In the genomic region with DNA sequence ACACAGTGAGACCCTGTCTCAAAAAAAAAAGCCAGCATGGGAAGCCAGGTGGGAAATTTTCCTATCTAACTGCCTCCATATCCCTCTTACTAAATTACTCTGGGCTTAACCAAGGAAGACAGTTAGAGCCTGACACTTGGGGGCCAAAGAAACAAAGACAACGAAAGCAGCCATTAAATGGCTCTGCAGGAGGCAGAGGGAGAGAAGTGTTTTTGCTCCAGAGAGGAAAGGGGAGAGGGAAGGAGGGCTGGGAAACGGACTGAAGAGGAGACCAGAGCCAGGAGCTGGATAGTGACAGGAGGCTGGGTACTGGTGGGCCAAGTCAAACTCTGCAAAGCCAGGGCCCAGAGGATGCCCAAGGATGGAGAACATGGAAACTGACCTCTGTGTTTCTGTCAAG, we compare ENCODE assay signal across 22 cellular contexts. TPM values are rescaled to one million over a fixed set of nuclear protein-coding genes. Genes with fewer than 3 reads are reported as not detected.
"Had no signal": no experiment of that assay in that cellular context is flagged by ENCODE, and none has a peak within 500 bp of the region (broad histone marks: within the 10 kb centered on the region; RNA-seq: fewer than 3 reads in every experiment).

No MANE protein-coding gene starts in this region.

- H3K27me3 ChIP-seq: body of pancreas, cardiac muscle cell, gastrocnemius medialis, left lung, upper lobe of left lung had no signal

- H3K9ac ChIP-seq: parathyroid adenoma had no signal

- H3K27ac ChIP-seq: body of pancreas, cardiac muscle cell, gastrocnemius medialis, left lung, parathyroid adenoma, upper lobe of left lung had no signal

- ATAC-seq: activated CD4-positive, CD25-positive, alpha-beta regulatory T cell treated with anti-CD3 and anti-CD28 coated beads, Interleukin-2, amount 50 U/mL, for 24 hours; activated naive CD8-positive, alpha-beta T cell treated with anti-CD3 and anti-CD28 coated beads, Interleukin-2, amount 50 U/mL, for 24 hours; activated T-cell treated with anti-CD3 and anti-CD28 coated beads, Interleukin-2, amount 50 U/mL, for 72 hours; body of pancreas; esophagus mucosa; gastrocnemius medialis; left lung; naive thymus-derived CD4-positive, alpha-beta T cell; right cardiac atrium; stimulated activated naive CD8-positive, alpha-beta T cell treated with anti-CD3 and anti-CD28 coated beads, Interleukin-15, Interleukin-2, amounts not matched to agents 100 U/mL and 50 U/mL, for 24 hours had no signal

- H3K9me3 ChIP-seq: body of pancreas had no signal

- H3K4me3 ChIP-seq: body of pancreas, cardiac muscle cell, gastrocnemius medialis, left lung, lung, upper lobe of left lung had no signal

- H3K4me1 ChIP-seq: body of pancreas, gastrocnemius medialis, left lung, parathyroid adenoma, upper lobe of left lung had no signal

- H3K36me3 ChIP-seq: cardiac muscle cell, gastrocnemius medialis, left lung, upper lobe of left lung had no signal

- H2AFZ ChIP-seq: parathyroid adenoma had no signal

- DNase-seq: activated CD4-positive, alpha-beta memory T cell treated with anti-CD3 and anti-CD28 coated beads, Interleukin-2, amount 10 ng/mL, durations not matched to agents 7 days and 5 days; activated CD4-positive, alpha-beta T cell treated with anti-CD3 and anti-CD28 coated beads, Interleukin-2, amount 10 ng/mL, durations not matched to agents 24 days and 14 days; activated effector memory CD4-positive, alpha-beta T cell treated with Interleukin-2 at 50 U/mL for 16 hours; activated naive CD4-positive, alpha-beta T cell treated with anti-CD3 and anti-CD28 coated beads, Interleukin-2, amount 50 U/mL, for 16 hours; activated naive CD8-positive, alpha-beta T cell treated with anti-CD3 and anti-CD28 coated beads, Interleukin-2, amount 50 U/mL, for 24 hours; activated T-cell treated with anti-CD3 and anti-CD28 coated beads, Interleukin-2, amount 50 U/mL, for 72 hours; anterior cingulate cortex; body of pancreas; gastrocnemius medialis; hypothalamus; left lung; naive thymus-derived CD4-positive, alpha-beta T cell; stimulated activated CD4-positive, alpha-beta T cell treated with anti-CD3 and anti-CD28 coated beads, Interleukin-12 subunit alpha, Interleukin-12 subunit beta, amount 100 ng/mL, for 4 hours; stimulated activated CD4-positive, alpha-beta T cell treated with anti-CD3 and anti-CD28 coated beads, Interleukin-4, amount 100 ng/mL, for 4 hours; stimulated activated naive CD8-positive, alpha-beta T cell treated with anti-CD3 and anti-CD28 coated beads, Interleukin-15, Interleukin-2, amounts not matched to agents 100 U/mL and 50 U/mL, for 24 hours; upper lobe of left lung had no signal

RNA-seq across cellular contexts. Expression of a gene that starts 21.4 kb away (rescaled TPM):
- polyA plus RNA-seq: naive thymus-derived CD4-positive, alpha-beta T cell had no signal
